Comparison of ENCODE assay signal across 8 cellular contexts in the genomic region with DNA sequence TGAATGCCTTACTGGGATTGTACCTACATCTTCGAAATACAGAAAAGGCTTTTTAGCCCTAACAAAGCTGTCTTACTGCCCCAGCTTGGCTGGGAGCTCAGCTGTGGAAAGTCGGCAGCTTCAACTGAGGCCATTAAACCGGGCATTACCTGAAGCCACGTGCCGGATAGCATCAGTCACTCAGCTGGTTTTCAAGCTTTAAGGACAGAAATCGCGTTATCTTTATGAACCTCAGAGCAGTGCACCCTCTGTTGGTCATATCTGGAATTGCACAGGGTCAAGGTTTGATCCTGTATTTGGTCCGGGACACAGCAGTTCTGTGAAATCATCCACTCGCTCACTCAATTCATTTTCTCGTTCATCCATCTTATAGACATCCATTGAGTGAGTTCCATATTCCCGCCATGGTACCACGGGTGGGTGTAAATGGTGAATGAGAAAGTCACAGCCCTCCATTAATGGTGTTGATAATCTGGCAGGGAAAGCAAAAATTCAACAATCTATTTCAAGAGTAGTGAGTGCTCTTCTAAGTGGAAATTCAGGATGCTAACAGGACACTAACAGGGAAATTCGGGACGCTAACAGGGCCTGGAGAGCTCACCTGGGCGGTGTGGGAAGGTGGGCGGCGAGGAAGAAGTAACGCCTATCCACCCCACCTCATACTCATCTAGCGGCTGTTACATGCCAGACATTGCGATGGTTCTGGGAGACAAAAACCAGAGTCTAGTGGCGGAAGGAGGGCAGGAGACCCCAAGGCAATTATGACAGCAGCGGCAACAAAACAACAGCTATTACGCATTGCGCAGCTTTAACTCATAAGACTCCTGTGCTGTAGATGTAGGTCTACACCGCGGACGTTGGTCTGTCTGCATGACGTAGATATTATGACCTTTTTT.
A peak's percentile ranks its signal among the peaks of the same experiment; 100 is the strongest.
DNase-seq lines count a peak whose midpoint lies in the region; ATAC-seq and TF ChIP-seq lines count a peak whose summit lies in the region.

No MANE protein-coding gene starts in this region.

- TF ChIP-seq CTCF in choroid plexus epithelial cell (conservative IDR thresholded peaks at IDR 0.05; ENCODE audit: low read depth, low read length) = peak; percentile 74

- H3K9ac ChIP-seq in mesendoderm (ENCODE audit: low read length) = no peak overlapping the region

- no peak overlapping the region for H3K56ac ChIP-seq in mesendoderm (ENCODE audit: low read length)

- no peak for ATAC-seq in HG03354 (IDR thresholded peaks at IDR 0.05; ENCODE audit: poor library complexity, severe bottlenecking, unreplicated experiment)

- H3K79me1 ChIP-seq in mesendoderm (ENCODE audit: low read length) = no peaks in the 10 kb centered on the region

- no peak overlapping the region for H2BK15ac ChIP-seq in mesendoderm (replicated peaks; ENCODE audit: low read depth)

- no peak overlapping the region for H2BK5ac ChIP-seq in mesendoderm (ENCODE audit: low read length)

- DNase-seq in activated gamma-delta T cell treated with Interleukin-2 at 50 U/mL for 16 hours = peak; percentile 51
- DNase-seq in activated gamma-delta T cell (lab: John Stamatoyannopoulos, UW) = no peak
- DNase-seq in NCI-H146 (lab: John Stamatoyannopoulos, UW) = peak; percentile 54
- peak; percentile 31 for DNase-seq in activated CD4-positive, CD25-positive, alpha-beta regulatory T cell treated with anti-CD3 and anti-CD28 coated beads, Interleukin-2, amount 50 U/mL, for 16 hours (ENCODE audit: low read depth, low spot score)
- peak; percentile 42 for DNase-seq in choroid plexus epithelial cell (ENCODE audit: low read depth)
- DNase-seq in mesendoderm = peak; percentile 73
- DNase-seq in stimulated activated CD8-positive, alpha-beta memory T cell treated with anti-CD3 and anti-CD28 coated beads, Interleukin-4, amount 100 ng/mL, for 48 hours = peak; percentile 76

- H3K4me3 ChIP-seq in choroid plexus epithelial cell (ENCODE audit: low read depth, low read length) (no peak overlapping the region), mesendoderm (ENCODE audit: low read length) (no peak overlapping the region)

- no peak overlapping the region for H4K5ac ChIP-seq in mesendoderm (ENCODE audit: low read length)

- no peak overlapping the region for H3K18ac ChIP-seq in mesendoderm (ENCODE audit: low read length)

- H3K4me2 ChIP-seq in mesendoderm (ENCODE audit: low read length) = no peak overlapping the region

- H3K27me3 ChIP-seq in mesendoderm (ENCODE audit: insufficient read depth, low read length, poor library complexity) = no peaks in the 10 kb centered on the region

- no peak overlapping the region for H3K23ac ChIP-seq in mesendoderm (ENCODE audit: low read length)

- no CpG with 5 or more reads among the region's 28 CpGs for WGBS in mesendoderm (ENCODE audit: extremely low coverage, insufficient coverage, low lambda C conversion rate)

- no peak overlapping the region for H4K8ac ChIP-seq in mesendoderm (ENCODE audit: low read depth, low read length)

- H3K27ac ChIP-seq in mesendoderm (ENCODE audit: low read depth, low read length) = no peak overlapping the region

- H3K4me1 ChIP-seq in mesendoderm (ENCODE audit: control insufficient read depth, low read depth, low read length) = no peaks in the 10 kb centered on the region

- no peak overlapping the region for H3K4ac ChIP-seq in mesendoderm (ENCODE audit: low read depth, low read length)

- H2AK5ac ChIP-seq in mesendoderm (ENCODE audit: low read length) = no peak overlapping the region

- no peaks in the 10 kb centered on the region for H3K79me2 ChIP-seq in mesendoderm (ENCODE audit: control insufficient read depth, insufficient read depth, low read length)

- no peaks in the 10 kb centered on the region for H3K36me3 ChIP-seq in mesendoderm (ENCODE audit: control insufficient read depth, insufficient read depth, low read length)

- H2BK120ac ChIP-seq in mesendoderm (ENCODE audit: low read depth, low read length) = no peak overlapping the region
